Comparison of ENCODE assay signal across 24 cellular contexts in genomic region chr2:5537180-5537579, GRCh38.
DNase-seq lines count a peak whose midpoint lies in the region; ATAC-seq, FAIRE-seq and TF ChIP-seq lines count a peak whose summit lies in the region.
"Had no signal": no experiment of that assay in that cellular context is flagged by ENCODE, and none has a peak within 500 bp of the region (broad histone marks: within the 10 kb centered on the region; RNA-seq: fewer than 3 reads in every experiment).

No MANE protein-coding gene starts in this region.

- TF ChIP-seq POLR2A in A549 (IDR thresholded peaks at IDR 0.05; ENCODE audit: low read length): no peak
- TF ChIP-seq POLR2A in H1 (IDR thresholded peaks at IDR 0.05; ENCODE audit: control extremely low read depth in 1 of 2, low read depth in 2 of 2, low read length in 2 of 2): no peak
- no peak for TF ChIP-seq POLR2A in GM18505 (IDR thresholded peaks at IDR 0.05; ENCODE audit: borderline replicate concordance, extremely low read depth, insufficient read depth, insufficient read length)

- H3K79me1 ChIP-seq in H1 (ENCODE audit: low read depth, low read length): no peaks in the 10 kb centered on the region

- H3K4me1 Mint-ChIP-seq in nephron: peaks cover 36% of the 10 kb centered on the region
- peaks cover 53% of the 10 kb centered on the region for H3K4me1 Mint-ChIP-seq in type B pancreatic cell (ENCODE audit: unreplicated experiment)
- H3K4me1 Mint-ChIP-seq: B cell, IgD-negative memory B cell had no signal

- H2BK12ac ChIP-seq in H1 (ENCODE audit: low read depth, low read length): no peak overlapping the region

- peak overlapping the region in 2 of 3 experiments; percentile 75 to 98 for H3K27ac Mint-ChIP-seq in nephron
- H3K27ac Mint-ChIP-seq in type B pancreatic cell: no peak overlapping the region
- H3K27ac Mint-ChIP-seq: B cell; CD8-positive, alpha-beta T cell; IgD-negative memory B cell had no signal

- H4K5ac ChIP-seq in H1 (ENCODE audit: insufficient read length, low read depth, low read length): no peak overlapping the region

- 2% methylated on average over 2 of the region's 2 CpGs for WGBS in A549 (ENCODE audit: missing lambda C conversion rate)
- 71% methylated on average over 2 of the region's 2 CpGs; no CpG with 5 or more reads in 1 of the 2 experiments for WGBS in H1 (ENCODE audit: extremely low coverage in 1 of 2, insufficient coverage in 1 of 2, insufficient read length in 1 of 2, insufficient replicate concordance in 2 of 2, low coverage in 1 of 2, low lambda C conversion rate in 2 of 2, missing lambda C conversion rate in 1 of 2), 2 experiments

- no peaks in the 10 kb centered on the region for H4K20me1 ChIP-seq in H1 (replicated peaks in 1 of 2; ENCODE audit: control insufficient read depth in 1 of 2, insufficient read depth in 2 of 2, low read length in 2 of 2)
- H4K20me1 ChIP-seq: BLaER1 treated with 17β-estradiol and CSF1 and Interleukin-3, amounts not matched to agents 10 nM and 100 nM had no signal

- no peak for TF ChIP-seq CTCF in A549 (IDR thresholded peaks at IDR 0.05)
- TF ChIP-seq CTCF in H1 (IDR thresholded peaks at IDR 0.05; ENCODE audit: control extremely low read depth in 1 of 3, insufficient read depth in 1 of 3, low read depth in 1 of 3, low read length in 3 of 3): no peak
- no peak for TF ChIP-seq CTCF in nephron (IDR thresholded peaks at IDR 0.05; ENCODE audit: unreplicated experiment in 3 of 3)
- no peak for TF ChIP-seq CTCF in type B pancreatic cell (conservative IDR thresholded peaks at IDR 0.05)

- CTCF ChIA-PET in A549 (lab: Yijun Ruan, JAX): no interaction called here
- CTCF ChIA-PET in H1 (lab: Charles Lee; ENCODE audit: partially characterized antibody): interaction anchor here (0.6 kb wide), 1 partner anchor 252 kb away, joined by 3 read pairs; no protein-coding TSS in a partner anchor

- no peak for ATAC-seq in A549
- ATAC-seq in GM19351 (IDR thresholded peaks at IDR 0.05; ENCODE audit: unreplicated experiment): no peak
- no peak for ATAC-seq in GM18505 (IDR thresholded peaks at IDR 0.05; ENCODE audit: unreplicated experiment)
- ATAC-seq: CD8-positive, alpha-beta T cell; GM12878 had no signal

- no peak overlapping the region for H3K23ac ChIP-seq in H1 (ENCODE audit: insufficient read length)

- peaks cover 63% of the 10 kb centered on the region for H3K27me3 Mint-ChIP-seq in nephron (ENCODE audit: low read depth)
- no peaks in the 10 kb centered on the region for H3K27me3 Mint-ChIP-seq in type B pancreatic cell
- H3K27me3 Mint-ChIP-seq: B cell had no signal

- DNase-seq in A549 (ENCODE audit: low read depth in 1 of 2, low spot score in 1 of 2): no peak
- DNase-seq in NCI-H526 treated with DMSO at 0.1 percent for 48 hours (lab: John Stamatoyannopoulos, UW): peak; percentile 71
- no peak for DNase-seq in H1 (ENCODE audit: low read depth in 1 of 2, low spot score in 2 of 2)
- no peak for DNase-seq in activated CD4-positive, CD25-positive, alpha-beta regulatory T cell treated with anti-CD3 and anti-CD28 coated beads, Interleukin-2, amount 50 U/mL, for 72 hours
- no peak for DNase-seq in type B pancreatic cell (ENCODE audit: extremely low spot score, unreplicated experiment)
- DNase-seq: 8988T; Calu3; CD8-positive, alpha-beta T cell; DMS53; DND-41; EL; GM23248; HCEC 1CT; KG1 had no signal

- H3K9me3 ChIP-seq in A549 (peaks cover 6% of the 10 kb centered on the region; the same call in 2 of the 3 replicates), H1 (ENCODE audit: insufficient read depth in 2 of 2, low read depth in 1 of 2, low read length in 1 of 2) (no peaks in the 10 kb centered on the region)

- no peak overlapping the region for H3K9ac ChIP-seq in H1 (replicated peaks in 1 of 4; ENCODE audit: extremely low read depth in 1 of 4, low read depth in 3 of 4, low read length in 3 of 4)
- H3K9ac ChIP-seq: BLaER1 treated with 17β-estradiol and CSF1 and Interleukin-3, amounts not matched to agents 10 nM and 100 nM; GM23248 had no signal

- FAIRE-seq in A549 (lab: Jason Lieb, UNC): no peak
- no peak for FAIRE-seq in H1 (lab: Jason Lieb, UNC)
- FAIRE-seq: GM12878, GM18507, H54 had no signal

- no peak overlapping the region for H2BK5ac ChIP-seq in H1 (ENCODE audit: low read depth, low read length)

- no peak overlapping the region for H3K4me3 ChIP-seq in A549
- no peak overlapping the region for H3K4me3 ChIP-seq in H1 (ENCODE audit: extremely low read depth in 1 of 4, insufficient read depth in 2 of 4, low read depth in 3 of 4, low read length in 4 of 4)
- H3K4me3 ChIP-seq: BLaER1 treated with 17β-estradiol and CSF1 and Interleukin-3, amounts not matched to agents 10 nM and 100 nM; GM12878; GM23248 had no signal

- H3K36me3 ChIP-seq in H1 (ENCODE audit: control insufficient read depth in 2 of 4, insufficient read depth in 4 of 4, low read length in 3 of 4): no peaks in the 10 kb centered on the region
- H3K36me3 ChIP-seq: BLaER1 treated with 17β-estradiol and CSF1 and Interleukin-3, amounts not matched to agents 10 nM and 100 nM had no signal

- peaks cover 4% of the 10 kb centered on the region for H3K9me3 Mint-ChIP-seq in nephron
- peaks cover 6% of the 10 kb centered on the region for H3K9me3 Mint-ChIP-seq in type B pancreatic cell

- H3K4me2 ChIP-seq in A549 (no peak overlapping the region), H1 (ENCODE audit: insufficient read depth in 1 of 2, low read depth in 2 of 2, low read length in 2 of 2) (no peak overlapping the region)
- H3K4me2 ChIP-seq: BLaER1 treated with 17β-estradiol and CSF1 and Interleukin-3, amounts not matched to agents 10 nM and 100 nM had no signal

- POLR2A ChIA-PET in A549 (lab: Yijun Ruan, JAX) (no interaction called here), H1 (lab: Charles Lee; ENCODE audit: partially characterized antibody) (no interaction called here)

- H3K14ac ChIP-seq in H1 (ENCODE audit: insufficient read length): no peak overlapping the region

- no peak overlapping the region for H3K18ac ChIP-seq in H1 (ENCODE audit: extremely low read depth, low read length)

- H3K56ac ChIP-seq in H1 (replicated peaks; ENCODE audit: insufficient read length, low read depth, low read length): no peak overlapping the region

- H4K8ac ChIP-seq in H1 (ENCODE audit: extremely low read depth, insufficient read depth, low read length): no peak overlapping the region

- H3K4me3 Mint-ChIP-seq in nephron (no peak overlapping the region), type B pancreatic cell (no peak overlapping the region)
- H3K4me3 Mint-ChIP-seq: B cell; CD8-positive, alpha-beta T cell; IgD-negative memory B cell had no signal

- peaks cover 5% of the 10 kb centered on the region for H3K36me3 Mint-ChIP-seq in nephron (ENCODE audit: low read depth)
- H3K36me3 Mint-ChIP-seq in type B pancreatic cell: no peaks in the 10 kb centered on the region
- H3K36me3 Mint-ChIP-seq: CD8-positive, alpha-beta T cell; IgD-negative memory B cell had no signal

- TF ChIP-seq RAD21 in A549 (conservative IDR thresholded peaks at IDR 0.05 in 1 of 2, IDR thresholded peaks at IDR 0.05 in 1 of 2): no peak
- TF ChIP-seq RAD21 in H1 (IDR thresholded peaks at IDR 0.05 in 1 of 2, conservative IDR thresholded peaks at IDR 0.05 in 1 of 2; ENCODE audit: low read depth in 2 of 2, low read length in 2 of 2): no peak

- H2AK5ac ChIP-seq in H1 (ENCODE audit: low read depth, low read length): no peak overlapping the region

- H3K4me1 ChIP-seq in A549 (no peaks in the 10 kb centered on the region), H1 (replicated peaks in 1 of 4; ENCODE audit: control insufficient read depth in 3 of 4, insufficient read depth in 4 of 4, low read length in 3 of 4) (peaks cover 2 to 12% (median 6%) of the 10 kb centered on the region in 4 experiments; a peak in 5 of 7 replicates)
- H3K4me1 ChIP-seq: BLaER1 treated with 17β-estradiol and CSF1 and Interleukin-3, amounts not matched to agents 10 nM and 100 nM had no signal

- no peak overlapping the region for H2BK120ac ChIP-seq in H1 (replicated peaks; ENCODE audit: low read depth, low read length)

- H2BK20ac ChIP-seq in H1 (ENCODE audit: low read length): no peak overlapping the region

- H3K27ac ChIP-seq in A549: no peak overlapping the region
- H3K27ac ChIP-seq in H1 (ENCODE audit: low read depth, low read length): no peak overlapping the region
- H3K27ac ChIP-seq: BLaER1 treated with 17β-estradiol and CSF1 and Interleukin-3, amounts not matched to agents 10 nM and 100 nM; GM23248; HL-60 had no signal

- H3K79me2 ChIP-seq in H1 (ENCODE audit: control insufficient read depth in 1 of 2, insufficient read depth in 2 of 2, low read length in 2 of 2): no peaks in the 10 kb centered on the region

- H4K91ac ChIP-seq in H1 (replicated peaks; ENCODE audit: insufficient read length, low read length): no peak overlapping the region

- H3K23me2 ChIP-seq in H1 (ENCODE audit: low read depth, low read length): no peaks in the 10 kb centered on the region

- no peak overlapping the region for H2AFZ ChIP-seq in H1 (ENCODE audit: low read length)
- H2AFZ ChIP-seq: GM23248 had no signal

- H3K4ac ChIP-seq in H1 (replicated peaks; ENCODE audit: insufficient read length, low read depth, low read length): no peak overlapping the region

- H2BK15ac ChIP-seq in H1 (ENCODE audit: low read length): no peak overlapping the region

- no peaks in the 10 kb centered on the region for H3K27me3 ChIP-seq in H1 (replicated peaks in 1 of 4; ENCODE audit: control insufficient read depth in 3 of 4, extremely low read depth in 1 of 4, insufficient read depth in 3 of 4, low read length in 3 of 4)
- H3K27me3 ChIP-seq: BLaER1 treated with 17β-estradiol and CSF1 and Interleukin-3, amounts not matched to agents 10 nM and 100 nM had no signal

- TF ChIP-seq EP300 in A549 (IDR thresholded peaks at IDR 0.05) (no peak), H1 (IDR thresholded peaks at IDR 0.05; ENCODE audit: borderline replicate concordance in 1 of 2, low read depth in 2 of 2, low read length in 2 of 2) (no peak)

TF ChIP-seq in A549, 52 proteins besides CTCF, POLR2A, EP300 and RAD21 (continues in another document):
- peak; percentile 80 for TF ChIP-seq MAFK (IDR thresholded peaks at IDR 0.05; ENCODE audit: partially characterized antibody)

TF ChIP-seq in H1, 55 proteins besides CTCF, POLR2A, EP300 and RAD21 (continues in another document):
- TF ChIP-seq MAFK (IDR thresholded peaks at IDR 0.05; ENCODE audit: low read depth, low read length) (peak; percentile 34; the same call in 1 of the 2 replicates), BACH1 (IDR thresholded peaks at IDR 0.05; ENCODE audit: low read length) (no peak), ATF2 (IDR thresholded peaks at IDR 0.05; ENCODE audit: low read length) (no peak), PHF8 (conservative IDR thresholded peaks at IDR 0.05; ENCODE audit: low read depth, low read length) (no peak)

Comparison
In these comparisons a context has a peak if more than half of its experiments do, and no peak if none do; other contexts are left out.
1. Of the 18 proteins assayed by ChIP-seq in both H1 and A549: peak only in H1: none; only in A549: none; in both: MAFK; in neither: 17.